18 cellular contexts compared by ENCODE assay signal in the genomic region with DNA sequence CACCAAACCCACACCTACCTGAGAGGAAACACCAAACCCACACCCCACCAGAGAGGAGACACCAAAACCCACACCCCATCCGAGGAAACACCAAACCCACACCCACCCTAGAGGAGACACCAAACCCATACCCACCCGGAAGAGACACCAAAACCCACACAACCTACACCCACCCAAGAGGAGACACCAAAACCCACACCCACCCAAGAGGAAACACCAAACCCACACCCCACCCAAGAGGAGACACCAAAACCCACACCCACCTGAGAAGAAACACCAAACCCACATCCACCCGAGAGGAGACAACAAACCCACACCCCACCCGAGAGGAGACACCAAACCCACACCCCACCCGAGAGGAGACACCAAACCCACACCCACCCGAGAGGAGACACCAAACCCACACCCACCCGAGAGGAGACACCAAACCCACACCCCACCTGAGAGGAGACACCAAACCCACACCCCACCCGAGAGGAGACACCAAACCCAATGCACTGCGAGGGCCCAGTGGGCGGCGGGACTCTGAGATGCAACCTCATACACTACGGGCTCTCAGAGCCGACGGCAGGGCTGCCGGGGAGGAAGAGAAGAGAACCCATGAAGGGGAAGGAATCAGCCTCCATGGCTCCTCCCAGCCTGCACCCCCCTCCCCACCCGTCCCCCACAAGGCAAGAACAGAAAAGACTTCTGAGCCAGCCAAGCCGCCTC.
DNase-seq lines count a peak whose midpoint lies in the region; ATAC-seq and TF ChIP-seq lines count a peak whose summit lies in the region.
"Had no signal": no experiment of that assay in that cellular context is flagged by ENCODE, and none has a peak within 500 bp of the region (broad histone marks: within the 10 kb centered on the region; RNA-seq: fewer than 3 reads in every experiment).

No MANE protein-coding gene starts in this region.

- no peak for DNase-seq in activated naive CD4-positive, alpha-beta T cell (lab: John Stamatoyannopoulos, UW)
- DNase-seq in Calu3 (no peak), ureter (ENCODE audit: low spot score) (no peak), HCEC 1CT (no peak)
- no peak for DNase-seq in activated CD8-positive, alpha-beta T cell treated with anti-CD3 and anti-CD28 coated beads, Interleukin-2, amount 10 ng/mL, durations not matched to agents 7 days and 5 days
- peak in 2 of 9 donors; percentile 4 for DNase-seq in naive thymus-derived CD4-positive, alpha-beta T cell
- DNase-seq: amygdala, dorsolateral prefrontal cortex, heart right ventricle, NCI-H1436, NCI-H526, WERI-Rb-1 had no signal

- ATAC-seq in activated CD8-positive, alpha-beta T cell treated with anti-CD3 and anti-CD28 coated beads, Interleukin-2, amount 10 ng/mL, durations not matched to agents 7 days and 5 days: no peak
- ATAC-seq in naive thymus-derived CD4-positive, alpha-beta T cell: no peak
- ATAC-seq in stimulated activated memory B cell treated with anti-CD40 and anti-IgM and Interleukin-4, amounts not matched to agents 10 μg/mL and 1 μg/mL and 100 μg/mL, for 72 hours: no peak
- ATAC-seq: heart right ventricle had no signal

- H3K27ac ChIP-seq in naive thymus-derived CD4-positive, alpha-beta T cell (ENCODE audit: low read depth, low read length): no peak overlapping the region
- H3K27ac ChIP-seq: BLaER1, dorsolateral prefrontal cortex, heart right ventricle, SK-N-MC, vagina, WERI-Rb-1 had no signal

- POLR2A ChIA-PET in activated CD8-positive, alpha-beta T cell treated with anti-CD3 and anti-CD28 coated beads, Interleukin-2, amount 10 ng/mL, durations not matched to agents 7 days and 5 days (lab: Charles Lee): no interaction called here
- POLR2A ChIA-PET in naive thymus-derived CD4-positive, alpha-beta T cell (lab: Charles Lee): no interaction called here

- BruUV-seq in Calu3 (replicated peaks; lab: Mats Ljungman, UMichigan): no TSS peak

- H3K27me3 Mint-ChIP-seq in activated naive CD4-positive, alpha-beta T cell treated with anti-CD3 and anti-CD28 coated beads, Interleukin-2, amount 50 U/mL, for 24 hours: no peaks in the 10 kb centered on the region
- no peaks in the 10 kb centered on the region for H3K27me3 Mint-ChIP-seq in Calu3 (ENCODE audit: unreplicated experiment)
- no peaks in the 10 kb centered on the region for H3K27me3 Mint-ChIP-seq in activated CD8-positive, alpha-beta T cell treated with anti-CD3 and anti-CD28 coated beads, Interleukin-2, amount 10 ng/mL, durations not matched to agents 7 days and 5 days (ENCODE audit: low read depth)
- H3K27me3 Mint-ChIP-seq in naive thymus-derived CD4-positive, alpha-beta T cell: peaks cover 0 to 2% (median 0%) of the 10 kb centered on the region in 5 donors
- no peaks in the 10 kb centered on the region for H3K27me3 Mint-ChIP-seq in stimulated activated memory B cell treated with anti-CD40 and anti-IgM and Interleukin-4, amounts not matched to agents 10 μg/mL and 1 μg/mL and 100 μg/mL, for 72 hours

- peaks cover 30% of the 10 kb centered on the region for H3K4me1 Mint-ChIP-seq in activated naive CD4-positive, alpha-beta T cell treated with anti-CD3 and anti-CD28 coated beads, Interleukin-2, amount 50 U/mL, for 24 hours
- peaks cover 7% of the 10 kb centered on the region for H3K4me1 Mint-ChIP-seq in Calu3 (ENCODE audit: low read depth, unreplicated experiment)
- peaks cover 12% of the 10 kb centered on the region for H3K4me1 Mint-ChIP-seq in activated CD8-positive, alpha-beta T cell treated with anti-CD3 and anti-CD28 coated beads, Interleukin-2, amount 10 ng/mL, durations not matched to agents 7 days and 5 days (ENCODE audit: low read depth)
- H3K4me1 Mint-ChIP-seq in naive thymus-derived CD4-positive, alpha-beta T cell: peaks cover 9 to 39% (median 32%) of the 10 kb centered on the region in 7 donors
- H3K4me1 Mint-ChIP-seq in stimulated activated memory B cell treated with anti-CD40 and anti-IgM and Interleukin-4, amounts not matched to agents 10 μg/mL and 1 μg/mL and 100 μg/mL, for 72 hours: peaks cover 19% of the 10 kb centered on the region

- peaks cover 3 to 9% of the 10 kb centered on the region in 2 donors for H3K4me1 ChIP-seq in naive thymus-derived CD4-positive, alpha-beta T cell (ENCODE audit: control insufficient read depth in 2 of 2, insufficient read depth in 2 of 2, low read length in 2 of 2)
- H3K4me1 ChIP-seq: BLaER1, HAP-1, vagina had no signal

- H3K4me3 Mint-ChIP-seq in activated naive CD4-positive, alpha-beta T cell treated with anti-CD3 and anti-CD28 coated beads, Interleukin-2, amount 50 U/mL, for 24 hours: no peak overlapping the region
- H3K4me3 Mint-ChIP-seq in Calu3 (ENCODE audit: low read depth, unreplicated experiment): no peak overlapping the region
- no peak overlapping the region for H3K4me3 Mint-ChIP-seq in activated CD8-positive, alpha-beta T cell treated with anti-CD3 and anti-CD28 coated beads, Interleukin-2, amount 10 ng/mL, durations not matched to agents 7 days and 5 days
- peak overlapping the region in 3 of 10 donors; percentile 19 to 43 (median 23) for H3K4me3 Mint-ChIP-seq in naive thymus-derived CD4-positive, alpha-beta T cell
- no peak overlapping the region for H3K4me3 Mint-ChIP-seq in stimulated activated memory B cell treated with anti-CD40 and anti-IgM and Interleukin-4, amounts not matched to agents 10 μg/mL and 1 μg/mL and 100 μg/mL, for 72 hours

- intact Hi-C loops in Calu3 (cut with micrococcal nuclease; ENCODE audit: unreplicated experiment): no loop called here
- intact Hi-C loops in naive thymus-derived CD4-positive, alpha-beta T cell (cut with micrococcal nuclease): no loop called here

- TF ChIP-seq CTCF in Calu3 (IDR thresholded peaks at IDR 0.05; ENCODE audit: unreplicated experiment): no peak

- peaks cover 20% of the 10 kb centered on the region for H3K36me3 Mint-ChIP-seq in activated naive CD4-positive, alpha-beta T cell treated with anti-CD3 and anti-CD28 coated beads, Interleukin-2, amount 50 U/mL, for 24 hours
- H3K36me3 Mint-ChIP-seq in Calu3 (ENCODE audit: insufficient read depth, unreplicated experiment): peaks cover 51% of the 10 kb centered on the region
- H3K36me3 Mint-ChIP-seq in activated CD8-positive, alpha-beta T cell treated with anti-CD3 and anti-CD28 coated beads, Interleukin-2, amount 10 ng/mL, durations not matched to agents 7 days and 5 days (ENCODE audit: low read depth): peaks cover 55% of the 10 kb centered on the region
- peaks cover 6 to 50% (median 38%) of the 10 kb centered on the region in 5 donors for H3K36me3 Mint-ChIP-seq in naive thymus-derived CD4-positive, alpha-beta T cell
- peaks cover 66% of the 10 kb centered on the region for H3K36me3 Mint-ChIP-seq in stimulated activated memory B cell treated with anti-CD40 and anti-IgM and Interleukin-4, amounts not matched to agents 10 μg/mL and 1 μg/mL and 100 μg/mL, for 72 hours

- H3K9me3 Mint-ChIP-seq in activated naive CD4-positive, alpha-beta T cell treated with anti-CD3 and anti-CD28 coated beads, Interleukin-2, amount 50 U/mL, for 24 hours: no peaks in the 10 kb centered on the region
- H3K9me3 Mint-ChIP-seq in Calu3 (ENCODE audit: low read depth, unreplicated experiment): peaks cover 4% of the 10 kb centered on the region
- H3K9me3 Mint-ChIP-seq in activated CD8-positive, alpha-beta T cell treated with anti-CD3 and anti-CD28 coated beads, Interleukin-2, amount 10 ng/mL, durations not matched to agents 7 days and 5 days (ENCODE audit: insufficient read depth): peaks cover 26% of the 10 kb centered on the region
- H3K9me3 Mint-ChIP-seq in naive thymus-derived CD4-positive, alpha-beta T cell: peaks cover 0 to 23% (median 13%) of the 10 kb centered on the region in 11 donors
- H3K9me3 Mint-ChIP-seq in stimulated activated memory B cell treated with anti-CD40 and anti-IgM and Interleukin-4, amounts not matched to agents 10 μg/mL and 1 μg/mL and 100 μg/mL, for 72 hours: peaks cover 3% of the 10 kb centered on the region

- peak overlapping the region; percentile 41 for H3K27ac Mint-ChIP-seq in activated naive CD4-positive, alpha-beta T cell treated with anti-CD3 and anti-CD28 coated beads, Interleukin-2, amount 50 U/mL, for 24 hours
- H3K27ac Mint-ChIP-seq in Calu3 (ENCODE audit: unreplicated experiment): peak overlapping the region; percentile 29
- H3K27ac Mint-ChIP-seq in activated CD8-positive, alpha-beta T cell treated with anti-CD3 and anti-CD28 coated beads, Interleukin-2, amount 10 ng/mL, durations not matched to agents 7 days and 5 days: peak overlapping the region; percentile 80
- peak overlapping the region in 5 of 9 donors; percentile 9 to 84 (median 59) for H3K27ac Mint-ChIP-seq in naive thymus-derived CD4-positive, alpha-beta T cell
- no peak overlapping the region for H3K27ac Mint-ChIP-seq in stimulated activated memory B cell treated with anti-CD40 and anti-IgM and Interleukin-4, amounts not matched to agents 10 μg/mL and 1 μg/mL and 100 μg/mL, for 72 hours

- peaks cover 0 to 37% (median 0%) of the 10 kb centered on the region in 3 experiments for H3K36me3 ChIP-seq in naive thymus-derived CD4-positive, alpha-beta T cell (ENCODE audit: control insufficient read depth in 2 of 3, insufficient read depth in 3 of 3, low read length in 3 of 3)

- peaks cover 0 to 14% (median 0%) of the 10 kb centered on the region in 3 experiments for H3K9me3 ChIP-seq in naive thymus-derived CD4-positive, alpha-beta T cell (ENCODE audit: control insufficient read depth in 2 of 3, low read length in 3 of 3)
- H3K9me3 ChIP-seq: HAP-1, vagina had no signal

- CTCF ChIA-PET in Calu3 (lab: Charles Lee): no interaction called here
- CTCF ChIA-PET in activated CD8-positive, alpha-beta T cell treated with anti-CD3 and anti-CD28 coated beads, Interleukin-2, amount 10 ng/mL, durations not matched to agents 7 days and 5 days (lab: Charles Lee): no interaction called here
- CTCF ChIA-PET in naive thymus-derived CD4-positive, alpha-beta T cell (lab: Charles Lee): no interaction called here

- no peaks in the 10 kb centered on the region for H3K27me3 ChIP-seq in naive thymus-derived CD4-positive, alpha-beta T cell (ENCODE audit: control insufficient read depth in 2 of 2, insufficient read depth in 2 of 2, low read length in 2 of 2)
- H3K27me3 ChIP-seq: BLaER1, dorsolateral prefrontal cortex, heart right ventricle, vagina had no signal

- no peak overlapping the region for H3K4me3 ChIP-seq in naive thymus-derived CD4-positive, alpha-beta T cell (ENCODE audit: low read length)
- H3K4me3 ChIP-seq: BLaER1, dorsolateral prefrontal cortex, HAP-1, heart right ventricle, SK-N-MC, vagina had no signal
